In genomic region chr14:29726560-29727331, GRCh38 we compare ENCODE assay signal across 7 cellular contexts.
A peak's percentile ranks its signal among the peaks of the same experiment; 100 is the strongest.
DNase-seq lines count a peak whose midpoint lies in the region; TF ChIP-seq lines count a peak whose summit lies in the region.
"Not testable (repeated sequence)": the region's sequence is repeated elsewhere in the genome, so short reads cannot be mapped to it uniquely, and the experiment has no call there.

No MANE protein-coding gene starts in this region.

- H3K4me3 ChIP-seq in SJCRH30 (peak overlapping the region; percentile 10; the same call in 1 of the 2 replicates), osteoblast (ENCODE audit: insufficient read depth, low read length) (peak overlapping the region; percentile 22)
- not testable (repeated sequence) for H3K4me3 ChIP-seq in fibroblast of lung (replicated peaks in 1 of 4; ENCODE audit: control extremely low read depth in 1 of 4, insufficient read depth in 1 of 4, low read depth in 3 of 4, low read length in 4 of 4); left ventricle myocardium inferior

- not testable (repeated sequence) for H3K9ac ChIP-seq in fibroblast of lung (ENCODE audit: insufficient read depth, low read length)

- H3K27ac Mint-ChIP-seq in HFFc6 (peak overlapping the region; percentile 85), chondrocyte (ENCODE audit: unreplicated experiment) (peak overlapping the region; percentile 53)

- peak overlapping the region; percentile 64 for H3K4me3 Mint-ChIP-seq in HFFc6
- not testable (repeated sequence) for H3K4me3 Mint-ChIP-seq in chondrocyte (ENCODE audit: unreplicated experiment)

- not testable (repeated sequence) for H3K79me2 ChIP-seq in fibroblast of lung (ENCODE audit: control insufficient read depth, insufficient read depth, low read length)
- peaks cover 27% of the 10 kb centered on the region for H3K79me2 ChIP-seq in osteoblast (ENCODE audit: insufficient read depth, low read length)

- not testable (repeated sequence) for H3K36me3 Mint-ChIP-seq in HFFc6 (ENCODE audit: low read depth); chondrocyte (ENCODE audit: low read depth)

- H3K4me2 ChIP-seq in fibroblast of lung (ENCODE audit: extremely low read depth, insufficient read depth, low read length): not testable (repeated sequence)
- peak overlapping the region; percentile 60 for H3K4me2 ChIP-seq in osteoblast (ENCODE audit: insufficient read depth, low read length)

- H3K4me1 ChIP-seq in SJCRH30 (peaks cover 24% of the 10 kb centered on the region), fibroblast of lung (ENCODE audit: control insufficient read depth, extremely low read depth, insufficient read depth, low read length) (peaks cover 11% of the 10 kb centered on the region), left ventricle myocardium inferior (peaks cover 10% of the 10 kb centered on the region), osteoblast (ENCODE audit: insufficient read depth, low read length) (peaks cover 12% of the 10 kb centered on the region)

- H3K4me1 Mint-ChIP-seq in HFFc6 (ENCODE audit: low read depth): peaks cover 40% of the 10 kb centered on the region
- H3K4me1 Mint-ChIP-seq in chondrocyte (ENCODE audit: low read depth): peaks cover 26% of the 10 kb centered on the region

- peak overlapping the region; percentile 73 for H3K27ac ChIP-seq in SJCRH30
- not testable (repeated sequence) for H3K27ac ChIP-seq in fibroblast of lung (ENCODE audit: insufficient read depth, low read length)
- peak overlapping the region; percentile 27 for H3K27ac ChIP-seq in left ventricle myocardium inferior (replicated peaks)
- peak overlapping the region; percentile 74 for H3K27ac ChIP-seq in osteoblast (ENCODE audit: low read depth, low read length)

- H3K9me3 Mint-ChIP-seq in HFFc6; chondrocyte (ENCODE audit: low read depth): not testable (repeated sequence)

- H3K27me3 Mint-ChIP-seq in HFFc6 (ENCODE audit: insufficient read depth); chondrocyte (ENCODE audit: low read depth): not testable (repeated sequence)

- intact Hi-C loops in left ventricle myocardium inferior (cut with micrococcal nuclease): not testable (repeated sequence)

- H3K27me3 ChIP-seq in SJCRH30; fibroblast of lung (ENCODE audit: control insufficient read depth, insufficient read depth, low read length); left ventricle myocardium inferior (ENCODE audit: low read depth); osteoblast (ENCODE audit: insufficient read depth, low read length): not testable (repeated sequence)

- H2AFZ ChIP-seq in fibroblast of lung (ENCODE audit: low read length); osteoblast (ENCODE audit: low read length): not testable (repeated sequence)

- not testable (repeated sequence) for H4K20me1 ChIP-seq in fibroblast of lung (ENCODE audit: control insufficient read depth, extremely low read depth, insufficient read depth, low read length); osteoblast (ENCODE audit: insufficient read depth, low read length)

- H3K9me3 ChIP-seq in SJCRH30 (replicated peaks); fibroblast of lung (ENCODE audit: control insufficient read depth, insufficient read depth, low read depth, low read length); left ventricle myocardium inferior (replicated peaks); osteoblast (ENCODE audit: low read depth, low read length): not testable (repeated sequence)

- H3K36me3 ChIP-seq in SJCRH30; fibroblast of lung (ENCODE audit: control insufficient read depth, insufficient read depth, low read length); left ventricle myocardium inferior: not testable (repeated sequence)
- H3K36me3 ChIP-seq in osteoblast (ENCODE audit: insufficient read depth, low read length): peaks cover 21% of the 10 kb centered on the region

- not testable (repeated sequence) for TF ChIP-seq CTCF in HFFc6 (IDR thresholded peaks at IDR 0.05); chondrocyte (IDR thresholded peaks at IDR 0.05); fibroblast of lung (conservative IDR thresholded peaks at IDR 0.05 in 1 of 2, IDR thresholded peaks at IDR 0.05 in 1 of 2; ENCODE audit: low read depth in 1 of 2, low read length in 2 of 2); left ventricle myocardium inferior (IDR thresholded peaks at IDR 0.05; ENCODE audit: borderline replicate concordance); osteoblast (IDR thresholded peaks at IDR 0.05; ENCODE audit: extremely low read depth, low read depth, low read length)

- peak; percentile 21 for DNase-seq in DMS 273 (lab: John Stamatoyannopoulos, UW; ENCODE audit: unreplicated experiment)
- peak; percentile 72 for DNase-seq in HFFc6
- peak; percentile 31 to 59 for DNase-seq in SJCRH30
- not testable (repeated sequence) for DNase-seq in chondrocyte (ENCODE audit: low spot score); left ventricle myocardium inferior; osteoblast (ENCODE audit: insufficient read length, low spot score, missing footprints)
- peak; percentile 86 for DNase-seq in fibroblast of lung (ENCODE audit: low read depth in 2 of 2)
